Comparison of ENCODE assay signal across 2 cellular contexts in the genomic region with DNA sequence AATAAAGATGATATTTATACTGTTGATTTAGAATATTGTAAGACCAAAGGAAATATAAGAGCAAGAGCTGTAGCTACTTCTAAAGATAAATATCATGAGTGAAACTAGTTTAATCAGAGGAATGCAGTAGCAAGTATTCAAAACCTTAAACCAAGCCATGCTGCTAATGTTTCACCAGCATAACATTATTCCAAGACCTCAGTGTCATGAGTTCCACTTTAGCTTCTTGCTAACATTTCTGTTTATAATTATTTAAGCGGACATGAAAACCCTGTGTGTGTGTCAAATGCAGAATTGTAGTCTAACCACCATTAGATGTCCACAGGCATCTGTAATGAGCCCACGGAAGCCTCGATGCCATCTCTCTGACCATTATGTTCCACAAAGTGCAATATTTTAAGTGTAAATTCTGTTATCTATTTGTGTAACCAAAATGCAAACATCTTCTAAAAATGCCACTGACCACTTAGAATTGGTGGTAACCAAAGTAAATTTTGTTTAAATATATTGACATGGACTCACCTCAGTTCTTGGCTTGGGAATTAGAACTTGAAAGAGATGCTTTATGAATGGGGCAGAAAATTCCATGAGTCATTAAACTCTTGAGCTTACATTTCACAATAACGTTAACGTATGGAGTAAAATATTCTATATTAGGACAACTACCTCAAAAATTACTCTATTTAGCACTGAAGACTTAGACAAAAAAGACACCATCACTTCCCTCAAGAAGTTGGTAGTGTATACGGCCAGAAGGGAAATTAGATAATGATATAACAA.
TF ChIP-seq lines count a peak whose summit lies in the region.

No MANE protein-coding gene starts in this region.

TF ChIP-seq in IMR-90, 13 proteins besides CTCF, POLR2A, EP300 and RAD21:
- TF ChIP-seq NFE2L2 (IDR thresholded peaks at IDR 0.05; ENCODE audit: low read depth, low read length) = no peak
- TF ChIP-seq CEBPB (IDR thresholded peaks at IDR 0.05; ENCODE audit: low read depth, low read length) = peak; percentile 4; the same call in 1 of the 2 replicates

TF ChIP-seq in endothelial cell of umbilical vein, 7 proteins besides CTCF, POLR2A, EP300 and RAD21:
- TF ChIP-seq JUN (IDR thresholded peaks at IDR 0.05; ENCODE audit: borderline replicate concordance, insufficient read depth, insufficient read length, low read depth) (no peak), MYC (IDR thresholded peaks at IDR 0.05; ENCODE audit: low read depth, low read length) (no peak), FOS (IDR thresholded peaks at IDR 0.05; ENCODE audit: borderline replicate concordance, insufficient read depth, low read length) (no peak), GATA2 (IDR thresholded peaks at IDR 0.05; ENCODE audit: insufficient read depth, insufficient read length, low read depth, low read length) (no peak), POLR2AphosphoS5 (IDR thresholded peaks at IDR 0.05; ENCODE audit: insufficient read depth, low read depth, low read length) (no peak), EZH2 (IDR thresholded peaks at IDR 0.05; ENCODE audit: borderline replicate concordance, low read depth, low read length, severe bottlenecking) (no peak)
- TF ChIP-seq, protein P1, sequence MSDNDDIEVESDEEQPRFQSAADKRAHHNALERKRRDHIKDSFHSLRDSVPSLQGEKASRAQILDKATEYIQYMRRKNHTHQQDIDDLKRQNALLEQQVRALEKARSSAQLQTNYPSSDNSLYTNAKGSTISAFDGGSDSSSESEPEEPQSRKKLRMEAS (IDR thresholded peaks at IDR 0.05; ENCODE audit: insufficient read depth, insufficient read length) = no peak
